7 cellular contexts compared by ENCODE assay signal in the genomic region with DNA sequence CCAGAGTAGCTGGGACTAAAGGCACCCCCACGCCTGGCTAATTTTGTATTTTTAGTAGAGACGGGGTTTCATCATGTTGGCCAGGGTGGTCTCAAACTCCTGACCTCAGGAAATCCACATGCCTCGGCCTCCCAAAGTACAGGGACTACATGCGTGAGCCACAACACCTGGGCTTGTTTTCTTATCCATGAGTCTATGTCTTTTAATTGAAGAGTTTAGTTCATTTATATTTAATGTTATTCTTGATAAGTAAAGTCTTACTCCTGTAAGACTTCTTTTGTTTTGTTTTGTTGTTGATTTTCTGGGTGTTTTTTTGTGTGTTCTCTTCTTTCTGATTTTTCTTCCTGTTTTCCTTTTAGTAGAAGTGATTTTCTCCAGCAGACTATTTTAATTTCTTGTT.
"Had no signal": no experiment of that assay in that cellular context is flagged by ENCODE, and none has a peak within 500 bp of the region (broad histone marks: within the 10 kb centered on the region; RNA-seq: fewer than 3 reads in every experiment).

No MANE protein-coding gene starts in this region.

- ATAC-seq: HepG2 had no signal

- H3K9ac ChIP-seq: KMS-11 had no signal

- H3K27ac ChIP-seq: HL-60, KMS-11 had no signal

- DNase-seq: IMR-90, KBM-7, KG1 had no signal

- H3K4me2 ChIP-seq: KMS-11 had no signal

- FAIRE-seq: HepG2, HTR-8/SVneo had no signal
